32 cellular contexts compared by ENCODE assay signal in genomic region chr12:1845886-1846285, GRCh38. TPM values are rescaled to one million over a fixed set of nuclear protein-coding genes. Genes with fewer than 3 reads are reported as not detected.
"Had no signal": no experiment of that assay in that cellular context is flagged by ENCODE, and none has a peak within 500 bp of the region (broad histone marks: within the 10 kb centered on the region; RNA-seq: fewer than 3 reads in every experiment).

No MANE protein-coding gene starts in this region.

- H3K36me3 ChIP-seq: colonic mucosa, esophagus muscularis mucosa, gastroesophageal sphincter, heart left ventricle, ovary, spleen, tibial artery, upper lobe of left lung had no signal

- DNase-seq: colonic mucosa; effector memory CD4-positive, alpha-beta T cell; foreskin keratinocyte; kidney; natural killer cell; nucleus accumbens; psoas muscle; right cardiac atrium; spleen; stimulated activated CD4-positive, alpha-beta T cell treated with anti-CD3 and anti-CD28 coated beads, Interleukin-4, amount 100 ng/mL, for 4 hours; stimulated activated naive CD8-positive, alpha-beta T cell treated with anti-CD3 and anti-CD28 coated beads, Interleukin-15, Interleukin-2, amounts not matched to agents 100 U/mL and 50 U/mL, for 24 hours; substantia nigra; testis had no signal

- H3K36me3 Mint-ChIP-seq: memory B cell; natural killer cell; stimulated activated memory B cell treated with anti-CD40 and anti-IgM and Interleukin-4, amounts not matched to agents 10 μg/mL and 1 μg/mL and 100 μg/mL, for 72 hours had no signal

- H3K4me3 ChIP-seq: colonic mucosa, esophagus muscularis mucosa, gastroesophageal sphincter, heart left ventricle, hepatocyte, lung, ovary, psoas muscle, skin epidermis, spleen, testis, tibial artery, upper lobe of left lung had no signal

- H3K4me2 ChIP-seq: hepatocyte had no signal

- H3K27ac ChIP-seq: colonic mucosa, esophagus muscularis mucosa, foreskin keratinocyte, gastroesophageal sphincter, heart left ventricle, hepatocyte, ovary, psoas muscle, skin epidermis, spleen, testis, tibial artery, upper lobe of left lung had no signal

- H3K9me3 ChIP-seq: colonic mucosa, esophagus muscularis mucosa, gastroesophageal sphincter, heart left ventricle, ovary, psoas muscle, spleen, testis, tibial artery, upper lobe of left lung had no signal

- H3K27me3 ChIP-seq: colonic mucosa, hepatocyte, ovary, testis, upper lobe of left lung had no signal

- H3K4me1 Mint-ChIP-seq: natural killer cell had no signal

- H3K4me3 Mint-ChIP-seq: dendritic cell treated with granulocyte-macrophage colony-stimulating factor and Interleukin-4, amounts not matched to agents 40 ng/mL and 50 ng/mL, for 4 days; memory B cell; natural killer cell; neural crest cell; stimulated activated memory B cell treated with anti-CD40 and anti-IgM and Interleukin-4, amounts not matched to agents 10 μg/mL and 1 μg/mL and 100 μg/mL, for 72 hours had no signal

- H3K9me3 Mint-ChIP-seq: dendritic cell treated with granulocyte-macrophage colony-stimulating factor and Interleukin-4, amounts not matched to agents 40 ng/mL and 50 ng/mL, for 4 days; memory B cell; natural killer cell; neural crest cell; stimulated activated memory B cell treated with anti-CD40 and anti-IgM and Interleukin-4, amounts not matched to agents 10 μg/mL and 1 μg/mL and 100 μg/mL, for 72 hours had no signal

- H3K4me1 ChIP-seq: colonic mucosa, esophagus muscularis mucosa, foreskin keratinocyte, gastroesophageal sphincter, heart left ventricle, psoas muscle, testis, upper lobe of left lung had no signal

- H3K27ac Mint-ChIP-seq: dendritic cell treated with granulocyte-macrophage colony-stimulating factor and Interleukin-4, amounts not matched to agents 40 ng/mL and 50 ng/mL, for 4 days; memory B cell; natural killer cell; stimulated activated memory B cell treated with anti-CD40 and anti-IgM and Interleukin-4, amounts not matched to agents 10 μg/mL and 1 μg/mL and 100 μg/mL, for 72 hours had no signal

- ATAC-seq: foreskin keratinocyte; gastroesophageal sphincter; heart left ventricle; left lobe of liver; natural killer cell; psoas muscle; right cardiac atrium; stimulated activated memory B cell treated with anti-CD40 and anti-IgM and Interleukin-4, amounts not matched to agents 10 μg/mL and 1 μg/mL and 100 μg/mL, for 72 hours; stimulated activated naive CD8-positive, alpha-beta T cell treated with anti-CD3 and anti-CD28 coated beads, Interleukin-15, Interleukin-2, amounts not matched to agents 100 U/mL and 50 U/mL, for 24 hours had no signal

RNA-seq across cellular contexts. Expression of gene LRTM2, which starts 25.5 kb away (rescaled TPM):
- total RNA-seq: colonic mucosa, endothelial cell of umbilical vein, epithelial cell of proximal tubule, fibroblast of lung, foreskin keratinocyte, gastroesophageal sphincter, heart left ventricle, hepatocyte, kidney, left lobe of liver, liver, lung, natural killer cell, ovary, psoas muscle, renal cortical epithelial cell, right cardiac atrium, upper lobe of left lung had no signal
- polyA plus RNA-seq: endothelial cell of umbilical vein, fibroblast of lung, foreskin keratinocyte, heart left ventricle, hepatocyte, liver, ovary, psoas muscle, right cardiac atrium, spleen had no signal
